ENCODE assay signal across 6 cellular contexts in the genomic region with DNA sequence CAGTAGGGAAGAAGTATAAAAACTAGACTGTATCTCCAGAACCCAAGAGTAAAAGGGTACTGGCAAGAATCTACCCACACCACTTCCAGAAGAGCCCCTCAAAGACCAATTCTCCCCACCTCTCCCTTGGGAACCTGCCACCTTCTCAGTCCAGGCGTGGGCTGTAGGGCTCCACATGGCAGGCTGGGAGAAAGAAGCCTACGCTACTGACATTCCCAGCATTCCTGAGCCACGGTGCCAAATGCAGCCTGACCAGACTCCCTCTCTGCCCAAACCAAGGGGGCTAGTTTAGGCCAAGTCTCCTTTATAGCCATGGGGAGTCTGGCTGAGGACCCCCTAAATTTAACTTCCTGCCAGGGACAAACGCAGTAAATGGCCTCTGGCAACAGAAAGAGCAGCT. TPM values are rescaled to one million over a fixed set of nuclear protein-coding genes. Genes with fewer than 3 reads are reported as not detected.
DNase-seq lines count a peak whose midpoint lies in the region; ATAC-seq and TF ChIP-seq lines count a peak whose summit lies in the region.

No MANE protein-coding gene starts in this region.

- no peaks in the 10 kb centered on the region for H3K27me3 ChIP-seq in kidney epithelial cell (ENCODE audit: control insufficient read depth, insufficient read depth, low read length)

- peaks cover 3% of the 10 kb centered on the region for H3K36me3 ChIP-seq in kidney epithelial cell (ENCODE audit: control insufficient read depth, insufficient read depth, low read length)

- peak; percentile 31; the same call in 2 of the 3 replicates for ATAC-seq in SK-N-SH treated with all-trans-retinoic acid at 6 μM for 48 hours

- H3K4me3 ChIP-seq in AG10803 (ENCODE audit: low read length), result peak overlapping the region; percentile 73
- H3K4me3 ChIP-seq in kidney epithelial cell (ENCODE audit: low read depth, low read length), result peak overlapping the region; percentile 85

- peak; percentile 57 for DNase-seq in AG10803 (ENCODE audit: low read depth)
- DNase-seq in kidney epithelial cell (ENCODE audit: low read depth), result no peak
- no peak for DNase-seq in NCI-H748 (lab: John Stamatoyannopoulos, UW; ENCODE audit: unreplicated experiment)
- DNase-seq in NCI-H1092 treated with DMSO at 0.1 percent for 48 hours (lab: John Stamatoyannopoulos, UW), result no peak
- DNase-seq in DMS79 (lab: John Stamatoyannopoulos, UW), result no peak

- TF ChIP-seq CTCF in AG10803 (conservative IDR thresholded peaks at IDR 0.05; ENCODE audit: low read length), result no peak
- no peak for TF ChIP-seq CTCF in kidney epithelial cell (IDR thresholded peaks at IDR 0.05; ENCODE audit: insufficient read depth, low read length, poor library complexity, severe bottlenecking)

TF ChIP-seq in SK-N-SH treated with all-trans-retinoic acid at 6 μM for 48 hours, 23 proteins besides CTCF, POLR2A, EP300 and RAD21:
- no peak for TF ChIP-seq ARNTL (CRISPR knock-in tag; IDR thresholded peaks at IDR 0.05; ENCODE audit: borderline replicate concordance, low read depth)
- no peak for TF ChIP-seq ISL1 (CRISPR knock-in tag; IDR thresholded peaks at IDR 0.05)
- no peak for TF ChIP-seq ZNF565 (CRISPR knock-in tag; conservative IDR thresholded peaks at IDR 0.05; ENCODE audit: low read depth)

RNA-seq across cellular contexts. Expression of gene UBE2Q1, which starts 2.0 kb away (rescaled TPM):
- 42.7 and 46.5 TPM in 2 replicates for total RNA-seq in kidney epithelial cell

RNA-seq across cellular contexts. Expression of gene CHRNB2, which starts 11.2 kb away (rescaled TPM):
- total RNA-seq in kidney epithelial cell, result 2.5 and 3.1 TPM in 2 replicates

RNA-seq across cellular contexts. Expression of gene ADAR, which starts 51.6 kb away (rescaled TPM):
- total RNA-seq in kidney epithelial cell, result 121 and 149 TPM in 2 replicates

RNA-seq across cellular contexts. Expression of gene SHE, which starts 54.2 kb away (rescaled TPM):
- total RNA-seq in kidney epithelial cell, result under 0.01 TPM in 1 of 2 replicates, not detected in the other

RNA-seq across cellular contexts. Expression of gene TDRD10, which starts 54.4 kb away (rescaled TPM):
- total RNA-seq in kidney epithelial cell, result not detected in 2 replicates
